In the genomic region with DNA sequence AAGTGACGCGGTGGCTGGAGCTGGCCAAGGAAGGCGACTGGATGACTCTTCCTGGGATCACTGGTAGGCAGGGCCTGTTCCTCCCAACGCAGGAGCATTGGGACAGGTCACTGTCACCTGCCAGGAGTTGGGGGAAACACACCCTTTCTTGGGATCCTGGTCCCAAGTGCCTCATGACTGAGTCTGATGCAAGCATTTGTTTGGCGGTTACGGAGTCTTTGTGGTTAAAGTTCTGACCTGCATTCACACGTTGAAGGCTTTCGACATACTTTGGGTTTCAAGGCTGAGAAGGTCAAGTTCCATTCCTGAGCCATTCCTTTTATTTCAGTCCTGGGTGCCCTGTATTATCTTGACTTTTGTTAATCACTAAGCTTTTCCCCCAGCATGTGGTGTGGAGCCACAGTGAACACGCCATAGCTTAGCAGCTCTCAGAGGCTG, we compare ENCODE assay signal across 26 cellular contexts. TPM values are rescaled to one million over a fixed set of nuclear protein-coding genes. Genes with fewer than 3 reads are reported as not detected.
DNase-seq lines count a peak whose midpoint lies in the region; ATAC-seq and TF ChIP-seq lines count a peak whose summit lies in the region.
"Had no signal": no experiment of that assay in that cellular context is flagged by ENCODE, and none has a peak within 500 bp of the region (broad histone marks: within the 10 kb centered on the region; RNA-seq: fewer than 3 reads in every experiment).

No MANE protein-coding gene starts in this region.

- H3K36me3 Mint-ChIP-seq in T-helper 2 cell treated with Interferon-gamma antibody and Interleukin-4, amounts not matched to agents 5 μg/mL and 100 μg/mL, for 36 hours (ENCODE audit: low read depth) = no peaks in the 10 kb centered on the region
- no peaks in the 10 kb centered on the region for H3K36me3 Mint-ChIP-seq in chondrocyte (ENCODE audit: low read depth)
- H3K36me3 Mint-ChIP-seq: neural progenitor cell had no signal

- ATAC-seq in HG02610 (IDR thresholded peaks at IDR 0.05; ENCODE audit: unreplicated experiment) (no peak), GM18909 (IDR thresholded peaks at IDR 0.05; ENCODE audit: poor library complexity, unreplicated experiment) (no peak)
- ATAC-seq: HCT116, mucosa of descending colon, SK-N-SH treated with all-trans-retinoic acid at 6 μM for 48 hours had no signal

- TF ChIP-seq CTCF in NB4 (IDR thresholded peaks at IDR 0.05; ENCODE audit: low read depth, low read length) (no peak), chondrocyte (IDR thresholded peaks at IDR 0.05) (no peak)

- no peaks in the 10 kb centered on the region for H3K4me1 Mint-ChIP-seq in T-helper 2 cell treated with Interferon-gamma antibody and Interleukin-4, amounts not matched to agents 5 μg/mL and 100 μg/mL, for 36 hours (ENCODE audit: low read depth)
- no peaks in the 10 kb centered on the region for H3K4me1 Mint-ChIP-seq in chondrocyte (ENCODE audit: low read depth)

- H3K27ac Mint-ChIP-seq in T-helper 2 cell treated with Interferon-gamma antibody and Interleukin-4, amounts not matched to agents 5 μg/mL and 100 μg/mL, for 36 hours = no peak overlapping the region
- H3K27ac Mint-ChIP-seq in chondrocyte (ENCODE audit: unreplicated experiment) = no peak overlapping the region
- H3K27ac Mint-ChIP-seq: neural progenitor cell had no signal

- DNase-seq in AML-193 (lab: John Stamatoyannopoulos, UW) = peak; percentile 75 to 83
- DNase-seq in NB4 (ENCODE audit: low read depth) = peak; percentile 88
- DNase-seq in amniotic epithelial cell (ENCODE audit: low read depth) = peak; percentile 94
- DNase-seq in iris pigment epithelial cell (ENCODE audit: low read depth) = peak; percentile 67
- DNase-seq in T-helper 2 cell treated with Interferon-gamma antibody and Interleukin-4, amounts not matched to agents 5 μg/mL and 100 μg/mL, for 36 hours (ENCODE audit: low spot score) = no peak
- no peak for DNase-seq in chondrocyte (ENCODE audit: low spot score)
- DNase-seq: activated CD4-positive, alpha-beta T cell treated with anti-CD3 and anti-CD28 coated beads for 48 hours; activated CD8-positive, alpha-beta memory T cell treated with anti-CD3 and anti-CD28 coated beads, Interleukin-2, amount 50 U/mL, for 48 hours; activated effector memory CD4-positive, alpha-beta T cell treated with Interleukin-2 at 50 U/mL for 16 hours; mucosa of descending colon; NCI-H1417; NCI-H69; Peyer's patch; stimulated activated CD8-positive, alpha-beta memory T cell treated with anti-CD3 and anti-CD28 coated beads, Interleukin-4, amount 100 ng/mL, for 48 hours; substantia nigra had no signal

- H3K4me3 ChIP-seq in NB4 (ENCODE audit: low read depth, low read length) = no peak overlapping the region
- H3K4me3 ChIP-seq: BLaER1 treated with 17β-estradiol and CSF1 and Interleukin-3, amounts not matched to agents 10 nM and 100 nM; mucosa of descending colon; neural progenitor cell; Peyer's patch had no signal

- TF ChIP-seq POLR2A in NB4 (IDR thresholded peaks at IDR 0.05; ENCODE audit: extremely low read depth, insufficient read length) = no peak

- no peak overlapping the region for H3K4me3 Mint-ChIP-seq in T-helper 2 cell treated with Interferon-gamma antibody and Interleukin-4, amounts not matched to agents 5 μg/mL and 100 μg/mL, for 36 hours
- no peak overlapping the region for H3K4me3 Mint-ChIP-seq in chondrocyte (ENCODE audit: unreplicated experiment)
- H3K4me3 Mint-ChIP-seq: neural progenitor cell had no signal

- no peaks in the 10 kb centered on the region for H3K27me3 Mint-ChIP-seq in T-helper 2 cell treated with Interferon-gamma antibody and Interleukin-4, amounts not matched to agents 5 μg/mL and 100 μg/mL, for 36 hours (ENCODE audit: low read depth)
- H3K27me3 Mint-ChIP-seq in chondrocyte (ENCODE audit: low read depth) = no peaks in the 10 kb centered on the region

- no peaks in the 10 kb centered on the region for H3K9me3 Mint-ChIP-seq in T-helper 2 cell treated with Interferon-gamma antibody and Interleukin-4, amounts not matched to agents 5 μg/mL and 100 μg/mL, for 36 hours
- no peaks in the 10 kb centered on the region for H3K9me3 Mint-ChIP-seq in chondrocyte (ENCODE audit: low read depth)
- H3K9me3 Mint-ChIP-seq: neural progenitor cell had no signal

RNA-seq across cellular contexts. Expression of a gene that starts 6.0 kb away (rescaled TPM):
- not detected in 3 replicates for total RNA-seq in chondrocyte
- total RNA-seq: dermis microvascular lymphatic vessel endothelial cell, epithelial cell of proximal tubule, G401, glomerular endothelial cell, Peyer's patch, pulmonary artery endothelial cell had no signal

RNA-seq across cellular contexts. Expression of a gene that starts 15.8 kb away (rescaled TPM):
- total RNA-seq in chondrocyte = 52.2 to 70.6 TPM (median 53.1 TPM) in 3 replicates

RNA-seq across cellular contexts. Expression of a gene that starts 16.6 kb away (rescaled TPM):
- 169 to 200 TPM (median 175 TPM) in 3 replicates for total RNA-seq in chondrocyte

RNA-seq across cellular contexts. Expression of a gene that starts 44.2 kb away (rescaled TPM):
- total RNA-seq in chondrocyte = 36.0 to 43.5 TPM (median 38.4 TPM) in 3 replicates

Comparison
In these comparisons a context has a peak if more than half of its experiments do, and no peak if none do; other contexts are left out.
1. DNase-seq: peak in AML-193 (2 of 2), NB4 (single experiment), amniotic epithelial cell (single experiment) and iris pigment epithelial cell (single experiment); none in T-helper 2 cell treated with Interferon-gamma antibody and Interleukin-4, amounts not matched to agents 5 μg/mL and 100 μg/mL, for 36 hours (single experiment) and chondrocyte (single experiment).